In genomic region chr11:64049509-64049908, GRCh38 we compare ENCODE assay signal across 27 cellular contexts. TPM values are rescaled to one million over a fixed set of nuclear protein-coding genes. Genes with fewer than 3 reads are reported as not detected.
DNase-seq lines count a peak whose midpoint lies in the region; ATAC-seq, FAIRE-seq and TF ChIP-seq lines count a peak whose summit lies in the region.
"Had no signal": no experiment of that assay in that cellular context is flagged by ENCODE, and none has a peak within 500 bp of the region (broad histone marks: within the 10 kb centered on the region; RNA-seq: fewer than 3 reads in every experiment).

No MANE protein-coding gene starts in this region.

- no peaks in the 10 kb centered on the region for H3K27me3 Mint-ChIP-seq in activated T-helper 17 cell treated with anti-CD3 and anti-CD28 coated beads, Interleukin-2, amount 50 U/mL, for 72 hours
- H3K27me3 Mint-ChIP-seq: CD4-positive, alpha-beta T cell; CD8-positive, alpha-beta memory T cell had no signal

- FAIRE-seq in K562 (lab: Jason Lieb, UNC) (no peak), GM12891 (lab: Jason Lieb, UNC) (no peak)
- FAIRE-seq: A549, GM12892, H54 had no signal

- H3K36me3 Mint-ChIP-seq in activated T-helper 17 cell treated with anti-CD3 and anti-CD28 coated beads, Interleukin-2, amount 50 U/mL, for 72 hours (ENCODE audit: low read depth), result no peaks in the 10 kb centered on the region
- H3K36me3 Mint-ChIP-seq: CD14-positive monocyte; CD8-positive, alpha-beta memory T cell had no signal

- H3K9ac ChIP-seq in K562 (ENCODE audit: insufficient read depth in 1 of 2, low read depth in 2 of 2, low read length in 2 of 2), result no peak overlapping the region

- no peak overlapping the region for H3K27ac ChIP-seq in HEK293 (ENCODE audit: extremely low read depth, low read depth, low read length)
- no peak overlapping the region for H3K27ac ChIP-seq in K562 (ENCODE audit: extremely low read depth, low read depth, low read length)
- peak overlapping the region in 54 of 59 donors; percentile 6 to 97 (median 90) for H3K27ac ChIP-seq in dorsolateral prefrontal cortex
- peak overlapping the region; percentile 93 for H3K27ac ChIP-seq in substantia nigra (ENCODE audit: low read depth, low read length, poor library complexity, severe bottlenecking)
- H3K27ac ChIP-seq: A549; BLaER1 treated with 17β-estradiol and CSF1 and Interleukin-3, amounts not matched to agents 10 nM and 100 nM had no signal

- no peaks in the 10 kb centered on the region for H3K4me1 ChIP-seq in HEK293 (ENCODE audit: control insufficient read depth, insufficient read depth, low read length)
- peaks cover 0 to 41% of the 10 kb centered on the region in 2 experiments; a peak in 2 of 5 replicates for H3K4me1 ChIP-seq in K562 (replicated peaks in 1 of 2; ENCODE audit: control insufficient read depth in 2 of 2, insufficient read depth in 2 of 2, low read length in 2 of 2)
- H3K4me1 ChIP-seq: A549, BE2C, HAP-1 had no signal

- H3K27me3 ChIP-seq in K562 (ENCODE audit: control insufficient read depth in 2 of 2, insufficient read depth in 2 of 2, low read length in 2 of 2) (no peaks in the 10 kb centered on the region), dorsolateral prefrontal cortex (no peaks in the 10 kb centered on the region)
- H3K27me3 ChIP-seq: BE2C; BLaER1 treated with 17β-estradiol and CSF1 and Interleukin-3, amounts not matched to agents 10 nM and 100 nM had no signal

- in situ Hi-C loops in K562 (cut with MboI), result no loop called here

- CTCF ChIA-PET in HEK293 (lab: Yijun Ruan, JAX), result no interaction called here
- CTCF ChIA-PET in K562 (lab: Yijun Ruan, JAX; ENCODE audit: low intra/inter-chr PET ratio), result no interaction called here

- POLR2A ChIA-PET in HEK293 (lab: Yijun Ruan, JAX) (no interaction called here), K562 (lab: Yijun Ruan, JAX) (interaction anchor here (0.6 kb wide), 1 partner anchor 36 kb away, joined by 4 read pairs; no protein-coding TSS in a partner anchor)

- H4K20me1 ChIP-seq in K562 (replicated peaks; ENCODE audit: control insufficient read depth, insufficient read depth, low read length), result peaks cover 44% of the 10 kb centered on the region

- intact Hi-C loops in K562 (cut with micrococcal nuclease), result no loop called here
- intact Hi-C loops in dorsolateral prefrontal cortex (cut with DNase I), result loop anchor here in 1 of 2 donors (2.0 kb wide), 1 partner anchor 51 kb away; no protein-coding TSS in a partner anchor

- no peak overlapping the region for H3K27ac Mint-ChIP-seq in activated T-helper 17 cell treated with anti-CD3 and anti-CD28 coated beads, Interleukin-2, amount 50 U/mL, for 72 hours
- H3K27ac Mint-ChIP-seq: CD14-positive monocyte; CD4-positive, alpha-beta T cell; CD8-positive, alpha-beta memory T cell had no signal

- TF ChIP-seq EP300 in K562 (IDR thresholded peaks at IDR 0.05; ENCODE audit: low read length), result no peak

- H3K4me2 ChIP-seq in K562 (ENCODE audit: insufficient read depth, low read length), result no peak overlapping the region
- H3K4me2 ChIP-seq: A549 had no signal

- no peak for TF ChIP-seq CTCF in HEK293 (tag by site-specific recombination; IDR thresholded peaks at IDR 0.05)
- TF ChIP-seq CTCF in K562 (IDR thresholded peaks at IDR 0.05 in 2 of 3, conservative IDR thresholded peaks at IDR 0.05 in 1 of 3; ENCODE audit: insufficient read depth in 2 of 3, low read depth in 1 of 3, low read length in 3 of 3), result no peak
- no peak for TF ChIP-seq CTCF in dorsolateral prefrontal cortex (IDR thresholded peaks at IDR 0.05 in 54 of 56, conservative IDR thresholded peaks at IDR 0.05 in 2 of 56; ENCODE audit: low read depth in 1 of 56, partially characterized antibody in 56 of 56)

- no TSS peak for BruUV-seq in K562 (replicated peaks; lab: Mats Ljungman, UMichigan)

- 57% methylated on average over 8 of the region's 8 CpGs for WGBS in K562 (ENCODE audit: insufficient coverage, low coverage, missing lambda C conversion rate)

- H3K9me3 Mint-ChIP-seq in activated T-helper 17 cell treated with anti-CD3 and anti-CD28 coated beads, Interleukin-2, amount 50 U/mL, for 72 hours, result no peaks in the 10 kb centered on the region
- H3K9me3 Mint-ChIP-seq: CD14-positive monocyte; CD4-positive, alpha-beta T cell; CD8-positive, alpha-beta memory T cell had no signal

- H3K4me1 Mint-ChIP-seq in activated T-helper 17 cell treated with anti-CD3 and anti-CD28 coated beads, Interleukin-2, amount 50 U/mL, for 72 hours, result no peaks in the 10 kb centered on the region
- H3K4me1 Mint-ChIP-seq: CD8-positive, alpha-beta memory T cell had no signal

- DNase-seq in K562 (ENCODE audit: extremely low read depth in 1 of 4, low spot score in 3 of 4) (no peak), dorsolateral prefrontal cortex (no peak), substantia nigra (lab: John Stamatoyannopoulos, UW) (no peak), GM12891 (ENCODE audit: insufficient read length, low spot score) (no peak)
- no peak for DNase-seq in stimulated activated CD4-positive, alpha-beta T cell treated with anti-CD3 and anti-CD28 coated beads, Interleukin-2, amount 100 ng/mL, for 48 hours
- DNase-seq: 8988T; ACHN; AML-193; BE2C; Calu3; CD4-positive, alpha-beta T cell; CD8-positive, alpha-beta memory T cell; DMS53; DMS79 treated with DMSO at 0.1 percent for 48 hours; GF-D8; GOT3 had no signal

- no peak overlapping the region for H3K4me3 ChIP-seq in HEK293 (ENCODE audit: low read depth, low read length)
- H3K4me3 ChIP-seq in K562, result no peak overlapping the region
- no peak overlapping the region for H3K4me3 ChIP-seq in dorsolateral prefrontal cortex
- H3K4me3 ChIP-seq: A549; BLaER1 treated with 17β-estradiol and CSF1 and Interleukin-3, amounts not matched to agents 10 nM and 100 nM; HAP-1 had no signal

- TF ChIP-seq RAD21 in K562 (CRISPR knock-in tag; conservative IDR thresholded peaks at IDR 0.05 in 1 of 2, IDR thresholded peaks at IDR 0.05 in 1 of 2), result no peak

- ATAC-seq in K562 (no peak), GM18868 (IDR thresholded peaks at IDR 0.05; ENCODE audit: unreplicated experiment) (no peak)
- ATAC-seq in activated T-helper 17 cell treated with anti-CD3 and anti-CD28 coated beads, Interleukin-2, amount 50 U/mL, for 72 hours (replicated peaks), result no peak
- ATAC-seq: A549 had no signal

- H3K9me3 ChIP-seq in HEK293 (ENCODE audit: control insufficient read depth, insufficient read depth, low read depth, low read length) (no peaks in the 10 kb centered on the region), K562 (replicated peaks; ENCODE audit: control insufficient read depth, insufficient read depth, low read depth, low read length) (no peaks in the 10 kb centered on the region)
- H3K9me3 ChIP-seq: A549; BE2C; BLaER1 treated with 17β-estradiol and CSF1 and Interleukin-3, amounts not matched to agents 10 nM and 100 nM; HAP-1 had no signal

- no peak for TF ChIP-seq POLR2A in K562 (conservative IDR thresholded peaks at IDR 0.05)
- TF ChIP-seq POLR2A in GM12891 (IDR thresholded peaks at IDR 0.05; ENCODE audit: low read depth, low read length), result no peak

- H2AFZ ChIP-seq in K562 (ENCODE audit: low read depth, low read length), result no peak overlapping the region

- H3K36me3 ChIP-seq in HEK293 (ENCODE audit: control insufficient read depth in 2 of 2, insufficient read depth in 1 of 2, low read length in 2 of 2) (no peaks in the 10 kb centered on the region), K562 (ENCODE audit: control insufficient read depth, insufficient read depth, low read length) (no peaks in the 10 kb centered on the region)
- H3K36me3 ChIP-seq: BE2C; BLaER1 treated with 17β-estradiol and CSF1 and Interleukin-3, amounts not matched to agents 10 nM and 100 nM; HAP-1 had no signal

- H3K4me3 Mint-ChIP-seq in activated T-helper 17 cell treated with anti-CD3 and anti-CD28 coated beads, Interleukin-2, amount 50 U/mL, for 72 hours, result no peak overlapping the region
- H3K4me3 Mint-ChIP-seq: CD14-positive monocyte; CD4-positive, alpha-beta T cell; CD8-positive, alpha-beta memory T cell had no signal

- no peaks in the 10 kb centered on the region for H3K9me1 ChIP-seq in K562 (ENCODE audit: control insufficient read depth, insufficient read depth, low read length)

- no peaks in the 10 kb centered on the region for H3K79me2 ChIP-seq in K562 (ENCODE audit: control insufficient read depth, insufficient read depth, low read length)

TF ChIP-seq in HEK293, 187 proteins besides CTCF, POLR2A, EP300 and RAD21 (continues in another document):
- TF ChIP-seq GLIS1 (tag by site-specific recombination; IDR thresholded peaks at IDR 0.05) (peak; percentile 25; the same call in 1 of the 2 replicates), ZFP69B (tag by site-specific recombination; IDR thresholded peaks at IDR 0.05) (peak; percentile 23; the same call in 1 of the 2 replicates)

TF ChIP-seq in K562, 482 proteins besides CTCF, POLR2A, EP300 and RAD21 (continues in another document):
- TF ChIP-seq BCOR (IDR thresholded peaks at IDR 0.05) (peak; percentile 74), KDM1A (IDR thresholded peaks at IDR 0.05) (peak in 1 of 2 experiments; percentile 51; a peak in 1 of 4 replicates), RBM25 (IDR thresholded peaks at IDR 0.05; ENCODE audit: low read depth, low read length, severe bottlenecking) (peak; percentile 57)

TF ChIP-seq in GM12891, 5 proteins besides CTCF, POLR2A, EP300 and RAD21 (continues in another document):
- no peak for TF ChIP-seq TAF1 (IDR thresholded peaks at IDR 0.05; ENCODE audit: low read depth, low read length)
- no peak for TF ChIP-seq POLR2AphosphoS5 (IDR thresholded peaks at IDR 0.05; ENCODE audit: low read depth, low read length)
- TF ChIP-seq POU2F2 (IDR thresholded peaks at IDR 0.05; ENCODE audit: low read depth, low read length), result no peak

RNA-seq across cellular contexts. Expression of gene FLRT1, which starts 13.8 kb away (rescaled TPM):
- not detected in 2 replicates for total RNA-seq in K562 (2011; cell fraction: chromatin; rRNA removed; ENCODE audit: low replicate concordance)
- not detected in 2 replicates for total RNA-seq in K562 (2011; cell fraction: nucleolus; rRNA removed)
- total RNA-seq in K562 (2011; cell fraction: nucleoplasm; rRNA removed), result not detected in 2 replicates
- not detected in 2 replicates for total RNA-seq in K562 (2014; rRNA removed)
- total RNA-seq in K562 (2014; rRNA removed; fragmentation: Illumina TruSeq; extraction: Trizol), result not detected in 2 replicates
- not detected in 2 replicates for total RNA-seq in K562 (2015; rRNA removed; fragmentation: Illumina TruSeq; extraction: Trizol)
- total RNA-seq in K562 (2021), result not detected in 2 replicates
- polyA plus RNA-seq in K562 (2011; rRNA removed), result not detected in 2 replicates
- polyA plus RNA-seq in K562 (2011; cell fraction: cytosol; rRNA removed), result not detected in 2 replicates
- not detected in 2 replicates for polyA plus RNA-seq in K562 (2011; cell fraction: nucleus; rRNA removed)
- 0.14 and 0.75 TPM in 2 replicates for polyA plus RNA-seq in K562 (2012)
- polyA plus RNA-seq in K562 (2014; fragmentation: Illumina TruSeq; extraction: Trizol), result not detected in 2 replicates
- polyA plus RNA-seq in K562 (2014; fragmentation: Nextera tagmentation; extraction: Ambion mirVana), result not detected
- not detected in 2 replicates for polyA plus RNA-seq in K562 (2014; rRNA removed)
- not detected in 2 replicates for polyA minus RNA-seq in K562 (2011; rRNA and poly(A)+ RNA removed)
- polyA minus RNA-seq in K562 (2011; cell fraction: cytosol; rRNA and poly(A)+ RNA removed), result not detected in 2 replicates
- not detected in 2 replicates for polyA minus RNA-seq in K562 (2011; cell fraction: nucleus; rRNA and poly(A)+ RNA removed)
- 10 to 100 TPM in 101 of 120 experiments, 1 to 10 TPM in 19; 5.1 to 24.0 (median 13.6) TPM for total RNA-seq in dorsolateral prefrontal cortex
- 0.05 TPM for polyA plus RNA-seq in GM12891 (2012; ENCODE audit: low read depth, missing spikeins)
- not detected for total RNA-seq in activated T-helper 17 cell treated with anti-CD3 and anti-CD28 coated beads, Interleukin-2, amount 50 U/mL, for 72 hours
- total RNA-seq: CD4-positive, alpha-beta T cell; CD8-positive, alpha-beta memory T cell; Daoy; G401 had no signal
- polyA plus RNA-seq: CD14-positive monocyte; CD8-positive, alpha-beta memory T cell had no signal

Comparison
In these comparisons a context has a peak if more than half of its experiments do, and no peak if none do; other contexts are left out.
1. H3K27ac ChIP-seq: peak in dorsolateral prefrontal cortex (54 of 59) and substantia nigra (single experiment); none in HEK293 (single experiment) and K562 (single experiment).
2. RNA of gene FLRT1, which starts 13.8 kb away (total RNA-seq): 5.1 to 24.0 TPM in dorsolateral prefrontal cortex; not detected in K562 and not detected in activated T-helper 17 cell treated with anti-CD3 and anti-CD28 coated beads, Interleukin-2, amount 50 U/mL, for 72 hours; every median in the first group is over 4 times any median in the second.